Comparison of ENCODE assay signal across 17 cellular contexts in genomic region chr7:148306759-148307158, GRCh38.
DNase-seq lines count a peak whose midpoint lies in the region; ATAC-seq and TF ChIP-seq lines count a peak whose summit lies in the region.
"Had no signal": no experiment of that assay in that cellular context is flagged by ENCODE, and none has a peak within 500 bp of the region (broad histone marks: within the 10 kb centered on the region; RNA-seq: fewer than 3 reads in every experiment).

No MANE protein-coding gene starts in this region.

- intact Hi-C loops in activated naive CD4-positive, alpha-beta T cell treated with anti-CD3 and anti-CD28 coated beads for 36 hours (cut with micrococcal nuclease), result no loop called here

- TF ChIP-seq CTCF in type B pancreatic cell (conservative IDR thresholded peaks at IDR 0.05), result no peak

- no peak overlapping the region for H3K4me3 Mint-ChIP-seq in activated naive CD4-positive, alpha-beta T cell treated with anti-CD3 and anti-CD28 coated beads for 36 hours
- peak overlapping the region; percentile 65 to 76 for H3K4me3 Mint-ChIP-seq in stimulated activated naive B cell treated with anti-CD40 and anti-IgM and Interleukin-4, amounts not matched to agents 10 μg/mL and 1 μg/mL and 100 μg/mL, for 72 hours
- no peak overlapping the region for H3K4me3 Mint-ChIP-seq in type B pancreatic cell
- H3K4me3 Mint-ChIP-seq: activated T-helper 1 cell treated with anti-CD3 and anti-CD28 coated beads, Interleukin-12 subunit alpha, Interleukin-12 subunit beta, Interleukin-2, Interleukin-4 antibody, amounts not matched to agents 30 ng/mL and 10 ng/mL and 1 ng/mL, durations not matched to agents 14 hours and 24 hours and 36 hours; immature natural killer cell; nephron had no signal

- no peak overlapping the region for H3K27ac Mint-ChIP-seq in activated naive CD4-positive, alpha-beta T cell treated with anti-CD3 and anti-CD28 coated beads for 36 hours
- H3K27ac Mint-ChIP-seq in activated naive CD4-positive, alpha-beta T cell treated with anti-CD3 and anti-CD28 coated beads, Interleukin-2, amount 50 U/mL, for 72 hours, result no peak overlapping the region
- H3K27ac Mint-ChIP-seq in stimulated activated naive B cell treated with anti-CD40 and anti-IgM and Interleukin-4, amounts not matched to agents 10 μg/mL and 1 μg/mL and 100 μg/mL, for 72 hours, result peak overlapping the region; percentile 88
- no peak overlapping the region for H3K27ac Mint-ChIP-seq in type B pancreatic cell
- H3K27ac Mint-ChIP-seq: activated T-helper 1 cell treated with anti-CD3 and anti-CD28 coated beads, Interleukin-12 subunit alpha, Interleukin-12 subunit beta, Interleukin-2, Interleukin-4 antibody, amounts not matched to agents 30 ng/mL and 10 ng/mL and 1 ng/mL, durations not matched to agents 14 hours and 24 hours and 36 hours; immature natural killer cell; nephron had no signal

- peaks cover 32% of the 10 kb centered on the region for H3K4me1 Mint-ChIP-seq in activated naive CD4-positive, alpha-beta T cell treated with anti-CD3 and anti-CD28 coated beads for 36 hours (ENCODE audit: low read depth)
- H3K4me1 Mint-ChIP-seq in stimulated activated naive B cell treated with anti-CD40 and anti-IgM and Interleukin-4, amounts not matched to agents 10 μg/mL and 1 μg/mL and 100 μg/mL, for 72 hours, result peaks cover 36 to 66% of the 10 kb centered on the region in 2 donors
- H3K4me1 Mint-ChIP-seq in type B pancreatic cell (ENCODE audit: unreplicated experiment), result no peaks in the 10 kb centered on the region

- no peaks in the 10 kb centered on the region for H3K27me3 Mint-ChIP-seq in activated naive CD4-positive, alpha-beta T cell treated with anti-CD3 and anti-CD28 coated beads for 36 hours (ENCODE audit: low read depth)
- H3K27me3 Mint-ChIP-seq in stimulated activated naive B cell treated with anti-CD40 and anti-IgM and Interleukin-4, amounts not matched to agents 10 μg/mL and 1 μg/mL and 100 μg/mL, for 72 hours, result no peaks in the 10 kb centered on the region
- peaks cover 32% of the 10 kb centered on the region for H3K27me3 Mint-ChIP-seq in type B pancreatic cell

- H3K36me3 Mint-ChIP-seq in activated naive CD4-positive, alpha-beta T cell treated with anti-CD3 and anti-CD28 coated beads for 36 hours (ENCODE audit: low read depth), result no peaks in the 10 kb centered on the region
- H3K36me3 Mint-ChIP-seq in activated naive CD4-positive, alpha-beta T cell treated with anti-CD3 and anti-CD28 coated beads, Interleukin-2, amount 50 U/mL, for 72 hours, result no peaks in the 10 kb centered on the region
- peaks cover 13 to 16% of the 10 kb centered on the region in 2 donors for H3K36me3 Mint-ChIP-seq in stimulated activated naive B cell treated with anti-CD40 and anti-IgM and Interleukin-4, amounts not matched to agents 10 μg/mL and 1 μg/mL and 100 μg/mL, for 72 hours
- H3K36me3 Mint-ChIP-seq in type B pancreatic cell, result peaks cover 4% of the 10 kb centered on the region
- H3K36me3 Mint-ChIP-seq: immature natural killer cell had no signal

- no peak for ATAC-seq in activated naive CD4-positive, alpha-beta T cell treated with anti-CD3 and anti-CD28 coated beads, Interleukin-2, amount 50 U/mL, for 72 hours
- ATAC-seq in GM21576 (IDR thresholded peaks at IDR 0.05; ENCODE audit: unreplicated experiment), result peak; percentile 65
- peak; percentile 66 for ATAC-seq in HG03432 (IDR thresholded peaks at IDR 0.05; ENCODE audit: unreplicated experiment)
- peak; percentile 95 to 96 for ATAC-seq in stimulated activated naive B cell treated with anti-CD40 and anti-IgM and Interleukin-4, amounts not matched to agents 10 μg/mL and 1 μg/mL and 100 μg/mL, for 72 hours (replicated peaks)

- DNase-seq in activated naive CD4-positive, alpha-beta T cell treated with anti-CD3 and anti-CD28 coated beads for 36 hours, result peak; percentile 10
- no peak for DNase-seq in activated naive CD4-positive, alpha-beta T cell treated with anti-CD3 and anti-CD28 coated beads, Interleukin-2, amount 50 U/mL, for 72 hours (ENCODE audit: low spot score in 2 of 2)
- peak; percentile 55 for DNase-seq in stimulated activated naive B cell treated with anti-CD40 and anti-IgM and Interleukin-4, amounts not matched to agents 10 μg/mL and 1 μg/mL and 100 μg/mL, for 72 hours
- DNase-seq in SK-N-DZ (ENCODE audit: low spot score) (no peak), type B pancreatic cell (ENCODE audit: extremely low spot score, unreplicated experiment) (no peak), COLO829 (ENCODE audit: low spot score) (no peak)
- DNase-seq: 8988T; activated CD4-positive, alpha-beta T cell treated with anti-CD3 and anti-CD28 coated beads, Interleukin-2, amount 50 U/mL, for 48 hours; anterior cingulate cortex; immature natural killer cell; NCI-H1417 treated with DMSO at 0.1 percent for 48 hours; NCI-H446 treated with DMSO at 0.1 percent for 48 hours; OCI-M1 had no signal

- CTCF ChIA-PET in activated naive CD4-positive, alpha-beta T cell treated with anti-CD3 and anti-CD28 coated beads for 36 hours (lab: Charles Lee), result interaction anchor here (0.5 to 1.1 kb wide), 3 partner anchors 9 to 95 kb away, joined by 3 to 4 read pairs (median 3); no protein-coding TSS in a partner anchor

- peaks cover 3% of the 10 kb centered on the region for H3K9me3 Mint-ChIP-seq in activated naive CD4-positive, alpha-beta T cell treated with anti-CD3 and anti-CD28 coated beads for 36 hours
- H3K9me3 Mint-ChIP-seq in activated naive CD4-positive, alpha-beta T cell treated with anti-CD3 and anti-CD28 coated beads, Interleukin-2, amount 50 U/mL, for 72 hours, result peaks cover 0 to 3% of the 10 kb centered on the region in 2 donors
- peaks cover 15 to 17% of the 10 kb centered on the region in 2 donors for H3K9me3 Mint-ChIP-seq in stimulated activated naive B cell treated with anti-CD40 and anti-IgM and Interleukin-4, amounts not matched to agents 10 μg/mL and 1 μg/mL and 100 μg/mL, for 72 hours
- peaks cover 3% of the 10 kb centered on the region for H3K9me3 Mint-ChIP-seq in type B pancreatic cell
- H3K9me3 Mint-ChIP-seq: activated T-helper 1 cell treated with anti-CD3 and anti-CD28 coated beads, Interleukin-12 subunit alpha, Interleukin-12 subunit beta, Interleukin-2, Interleukin-4 antibody, amounts not matched to agents 30 ng/mL and 10 ng/mL and 1 ng/mL, durations not matched to agents 14 hours and 24 hours and 36 hours; immature natural killer cell; nephron had no signal

Comparison
In these comparisons a context has a peak if more than half of its experiments do, and no peak if none do; other contexts are left out.
1. DNase-seq: peak in activated naive CD4-positive, alpha-beta T cell treated with anti-CD3 and anti-CD28 coated beads for 36 hours (single experiment) and stimulated activated naive B cell treated with anti-CD40 and anti-IgM and Interleukin-4, amounts not matched to agents 10 μg/mL and 1 μg/mL and 100 μg/mL, for 72 hours (single experiment); none in activated naive CD4-positive, alpha-beta T cell treated with anti-CD3 and anti-CD28 coated beads, Interleukin-2, amount 50 U/mL, for 72 hours (0 of 2), SK-N-DZ (single experiment), type B pancreatic cell (single experiment) and COLO829 (single experiment).
2. H3K4me3 Mint-ChIP-seq: peak in stimulated activated naive B cell treated with anti-CD40 and anti-IgM and Interleukin-4, amounts not matched to agents 10 μg/mL and 1 μg/mL and 100 μg/mL, for 72 hours (2 of 2); none in activated naive CD4-positive, alpha-beta T cell treated with anti-CD3 and anti-CD28 coated beads for 36 hours (single experiment) and type B pancreatic cell (single experiment).
3. ATAC-seq: peak in GM21576 (single experiment), HG03432 (single experiment) and stimulated activated naive B cell treated with anti-CD40 and anti-IgM and Interleukin-4, amounts not matched to agents 10 μg/mL and 1 μg/mL and 100 μg/mL, for 72 hours (2 of 2); none in activated naive CD4-positive, alpha-beta T cell treated with anti-CD3 and anti-CD28 coated beads, Interleukin-2, amount 50 U/mL, for 72 hours (0 of 2).